Comparison of ENCODE assay signal across 1 cellular context in genomic region chr16:89701425-89702406, GRCh38.
TF ChIP-seq lines count a peak whose summit lies in the region.

Gene SPATA2L (minus strand): TSS chr16:89701705. CDS start chr16:89701232, 473 bp downstream.

TF ChIP-seq in HepG2, 621 proteins besides CTCF, POLR2A, EP300 and RAD21 (continued from another document and continues in another):
- TF ChIP-seq ZNF503 (CRISPR knock-in tag; IDR thresholded peaks at IDR 0.05) (peak; percentile 64; the same call in 1 of the 2 replicates), ZNF276 (CRISPR knock-in tag; IDR thresholded peaks at IDR 0.05; ENCODE audit: low read depth) (peak; percentile 73; the same call in 1 of the 2 replicates), MYC (CRISPR knock-in tag; IDR thresholded peaks at IDR 0.05; ENCODE audit: borderline replicate concordance) (peak; percentile 61; the same call in 1 of the 2 replicates), ELF3 (CRISPR knock-in tag; IDR thresholded peaks at IDR 0.05) (peak; percentile 53), NFYC (CRISPR knock-in tag; IDR thresholded peaks at IDR 0.05) (peak; percentile 85), ZIK1 (CRISPR knock-in tag; IDR thresholded peaks at IDR 0.05; ENCODE audit: borderline replicate concordance, low read depth) (0 out of 2 replicates have a peak, but pooled peaks have one; percentile 65), FOXK1 (CRISPR knock-in tag; IDR thresholded peaks at IDR 0.05; ENCODE audit: borderline replicate concordance, low read depth) (peak; percentile 15; the same call in 1 of the 2 replicates), ZNF441 (CRISPR knock-in tag; IDR thresholded peaks at IDR 0.05; ENCODE audit: borderline replicate concordance) (peak; percentile 82), ZNF773 (CRISPR knock-in tag; IDR thresholded peaks at IDR 0.05; ENCODE audit: borderline replicate concordance) (no peak), RFX5 (IDR thresholded peaks at IDR 0.05; ENCODE audit: low read depth, low read length) (no peak; the same call in 1 of the 2 replicates), ZNF800 (CRISPR knock-in tag; IDR thresholded peaks at IDR 0.05) (0 out of 2 replicates have a peak, but pooled peaks have one; percentile 46), RCOR2 (CRISPR knock-in tag; IDR thresholded peaks at IDR 0.05) (no peak), SAP130 (CRISPR knock-in tag; IDR thresholded peaks at IDR 0.05; ENCODE audit: low read depth) (peak; percentile 95), XRCC5 (optimal IDR thresholded peaks at IDR 0.05; ENCODE audit: low read length) (peak; percentile 49), ZNF407 (CRISPR knock-in tag; IDR thresholded peaks at IDR 0.05; ENCODE audit: not compliant biosample characterization) (peak; percentile 86), TERF1 (CRISPR knock-in tag; IDR thresholded peaks at IDR 0.05) (no peak), POLR2AphosphoS2 (IDR thresholded peaks at IDR 0.05; ENCODE audit: low read depth, low read length) (0 out of 2 replicates have a peak, but pooled peaks have one; percentile 19), HOXD1 (CRISPR knock-in tag; IDR thresholded peaks at IDR 0.05) (peak; percentile 20), ZNF850 (CRISPR knock-in tag; conservative IDR thresholded peaks at IDR 0.05) (0 out of 2 replicates have a peak, but pooled peaks have one; percentile 86), RNF2 (conservative IDR thresholded peaks at IDR 0.05; ENCODE audit: low read depth) (peak; percentile 93), MAZ (IDR thresholded peaks at IDR 0.05; ENCODE audit: borderline replicate concordance, low read depth, low read length) (peak; percentile 49; the same call in 1 of the 2 replicates), MAZ (CRISPR knock-in tag; IDR thresholded peaks at IDR 0.05; ENCODE audit: low read depth) (no peak; the same call in 1 of the 2 replicates), HOXA3 (CRISPR knock-in tag; IDR thresholded peaks at IDR 0.05) (0 out of 2 replicates have a peak, but pooled peaks have one; percentile 28), ZNF333 (CRISPR knock-in tag; IDR thresholded peaks at IDR 0.05; ENCODE audit: borderline replicate concordance) (no peak), RNF219 (CRISPR knock-in tag; IDR thresholded peaks at IDR 0.05) (no peak), TBX3 (IDR thresholded peaks at IDR 0.05; ENCODE audit: borderline replicate concordance) (peak; percentile 79), SMAD3 (CRISPR knock-in tag; IDR thresholded peaks at IDR 0.05) (peak; percentile 40; the same call in 1 of the 2 replicates), MTA1 (CRISPR knock-in tag; IDR thresholded peaks at IDR 0.05; ENCODE audit: borderline replicate concordance) (peak; percentile 21; the same call in 1 of the 2 replicates), PITX1 (CRISPR knock-in tag; IDR thresholded peaks at IDR 0.05) (no peak), ZNF264 (CRISPR knock-in tag; IDR thresholded peaks at IDR 0.05) (peak; percentile 34; the same call in 1 of the 2 replicates), NFKBIZ (CRISPR knock-in tag; IDR thresholded peaks at IDR 0.05) (no peak; the same call in 1 of the 2 replicates), RELA (CRISPR knock-in tag; IDR thresholded peaks at IDR 0.05) (no peak), ZNF598 (CRISPR knock-in tag; IDR thresholded peaks at IDR 0.05; ENCODE audit: borderline replicate concordance) (peak; percentile 83; the same call in 1 of the 2 replicates), ZNF780A (CRISPR knock-in tag; IDR thresholded peaks at IDR 0.05) (no peak), ZNF558 (CRISPR knock-in tag; IDR thresholded peaks at IDR 0.05; ENCODE audit: borderline replicate concordance) (no peak)
- TF ChIP-seq, protein P1, sequence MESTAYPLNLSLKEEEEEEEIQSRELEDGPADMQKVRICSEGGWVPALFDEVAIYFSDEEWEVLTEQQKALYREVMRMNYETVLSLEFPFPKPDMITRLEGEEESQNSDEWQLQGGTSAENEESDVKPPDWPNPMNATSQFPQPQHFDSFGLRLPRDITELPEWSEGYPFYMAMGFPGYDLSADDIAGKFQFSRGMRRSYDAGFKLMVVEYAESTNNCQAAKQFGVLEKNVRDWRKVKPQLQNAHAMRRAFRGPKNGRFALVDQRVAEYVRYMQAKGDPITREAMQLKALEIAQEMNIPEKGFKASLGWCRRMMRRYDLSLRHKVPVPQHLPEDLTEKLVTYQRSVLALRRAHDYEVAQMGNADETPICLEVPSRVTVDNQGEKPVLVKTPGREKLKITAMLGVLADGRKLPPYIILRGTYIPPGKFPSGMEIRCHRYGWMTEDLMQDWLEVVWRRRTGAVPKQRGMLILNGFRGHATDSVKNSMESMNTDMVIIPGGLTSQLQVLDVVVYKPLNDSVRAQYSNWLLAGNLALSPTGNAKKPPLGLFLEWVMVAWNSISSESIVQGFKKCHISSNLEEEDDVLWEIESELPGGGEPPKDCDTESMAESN (CRISPR knock-in tag; conservative IDR thresholded peaks at IDR 0.05): no peak
- TF ChIP-seq, protein P2, sequence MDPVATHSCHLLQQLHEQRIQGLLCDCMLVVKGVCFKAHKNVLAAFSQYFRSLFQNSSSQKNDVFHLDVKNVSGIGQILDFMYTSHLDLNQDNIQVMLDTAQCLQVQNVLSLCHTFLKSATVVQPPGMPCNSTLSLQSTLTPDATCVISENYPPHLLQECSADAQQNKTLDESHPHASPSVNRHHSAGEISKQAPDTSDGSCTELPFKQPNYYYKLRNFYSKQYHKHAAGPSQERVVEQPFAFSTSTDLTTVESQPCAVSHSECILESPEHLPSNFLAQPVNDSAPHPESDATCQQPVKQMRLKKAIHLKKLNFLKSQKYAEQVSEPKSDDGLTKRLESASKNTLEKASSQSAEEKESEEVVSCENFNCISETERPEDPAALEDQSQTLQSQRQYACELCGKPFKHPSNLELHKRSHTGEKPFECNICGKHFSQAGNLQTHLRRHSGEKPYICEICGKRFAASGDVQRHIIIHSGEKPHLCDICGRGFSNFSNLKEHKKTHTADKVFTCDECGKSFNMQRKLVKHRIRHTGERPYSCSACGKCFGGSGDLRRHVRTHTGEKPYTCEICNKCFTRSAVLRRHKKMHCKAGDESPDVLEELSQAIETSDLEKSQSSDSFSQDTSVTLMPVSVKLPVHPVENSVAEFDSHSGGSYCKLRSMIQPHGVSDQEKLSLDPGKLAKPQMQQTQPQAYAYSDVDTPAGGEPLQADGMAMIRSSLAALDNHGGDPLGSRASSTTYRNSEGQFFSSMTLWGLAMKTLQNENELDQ (CRISPR knock-in tag; IDR thresholded peaks at IDR 0.05; ENCODE audit: borderline replicate concordance): no peak
